10 cellular contexts compared by ENCODE assay signal in the genomic region with DNA sequence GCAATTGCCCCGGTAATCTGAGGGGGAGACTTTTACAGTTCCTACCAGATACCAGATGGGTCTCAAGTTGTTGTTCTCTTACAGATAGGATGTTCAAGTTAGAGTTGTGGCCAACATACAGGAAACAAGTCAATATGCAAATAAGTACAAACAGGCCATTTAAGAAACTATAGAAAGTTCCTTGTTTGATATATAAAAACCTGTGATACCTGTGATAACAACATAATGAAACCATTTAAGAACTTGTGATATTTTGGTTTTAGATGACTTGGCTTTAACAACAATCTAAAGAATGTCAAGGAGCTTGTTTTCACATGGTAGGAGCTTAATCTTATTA. TPM values are rescaled to one million over a fixed set of nuclear protein-coding genes. Genes with fewer than 3 reads are reported as not detected.
DNase-seq lines count a peak whose midpoint lies in the region; ATAC-seq, FAIRE-seq and TF ChIP-seq lines count a peak whose summit lies in the region.
"Had no signal": no experiment of that assay in that cellular context is flagged by ENCODE, and none has a peak within 500 bp of the region (broad histone marks: within the 10 kb centered on the region; RNA-seq: fewer than 3 reads in every experiment).

No MANE protein-coding gene starts in this region.

- POLR2A ChIA-PET in GM12878 (lab: Charles Lee) = interaction anchor here (0.5 to 10.9 kb wide), 2 partner anchors 12 to 307 kb away, joined by 7 to 185 read pairs; a partner anchor contains a TSS

- TF ChIP-seq CTCF in GM12878 (IDR thresholded peaks at IDR 0.05 in 2 of 3, conservative IDR thresholded peaks at IDR 0.05 in 1 of 3; ENCODE audit: control insufficient read depth in 2 of 3, extremely low read depth in 1 of 3, insufficient read depth in 1 of 3, low read depth in 3 of 3, low read length in 3 of 3) = no peak
- TF ChIP-seq CTCF in transverse colon (IDR thresholded peaks at IDR 0.05) = no peak

- H3K9ac ChIP-seq in GM12878 (ENCODE audit: control insufficient read depth, insufficient read depth, low read length) = peak overlapping the region; percentile 30; the same call in 1 of the 2 replicates

- DNase-seq in activated T-cell treated with anti-CD3 and anti-CD28 coated beads, Interleukin-2, amount 50 U/mL, for 4 hours = no peak
- DNase-seq in activated T-cell treated with anti-CD3 and anti-CD28 coated beads, Interleukin-2, amount 50 U/mL, for 48 hours = no peak
- DNase-seq in GM12878 (ENCODE audit: low read depth, low spot score) = no peak
- DNase-seq in transverse colon = no peak
- DNase-seq in NCI-H1048 (lab: John Stamatoyannopoulos, UW) = no peak
- no peak for DNase-seq in stimulated activated CD4-positive, alpha-beta T cell treated with anti-CD3 and anti-CD28 coated beads, Interleukin-2, amount 100 ng/mL, for 24 hours
- DNase-seq in DMS 273 treated with DMSO at 0.1 percent for 48 hours (lab: John Stamatoyannopoulos, UW) = no peak
- DNase-seq: SHP77 had no signal

- H3K4me3 ChIP-seq in GM12878 (no peak overlapping the region), transverse colon (no peak overlapping the region)

- peaks cover 12% of the 10 kb centered on the region for H3K79me2 ChIP-seq in GM12878 (ENCODE audit: control insufficient read depth, insufficient read depth, low read length)

- peak overlapping the region; percentile 56 for H2AFZ ChIP-seq in GM12878 (ENCODE audit: control insufficient read depth, low read depth, low read length)

- TF ChIP-seq RAD21 in GM12878 (IDR thresholded peaks at IDR 0.05; ENCODE audit: insufficient read depth, low read depth, low read length) = no peak

- no peaks in the 10 kb centered on the region for H3K27me3 Mint-ChIP-seq in activated T-cell treated with anti-CD3 and anti-CD28 coated beads, Interleukin-2, amount 50 U/mL, for 4 hours (ENCODE audit: low read depth)

- H3K4me1 ChIP-seq in GM12878 (ENCODE audit: control insufficient read depth, insufficient read depth, low read length) (peaks cover 40% of the 10 kb centered on the region), transverse colon (peaks cover 15 to 34% (median 18%) of the 10 kb centered on the region in 4 donors)

- H3K4me1 Mint-ChIP-seq in activated T-cell treated with anti-CD3 and anti-CD28 coated beads, Interleukin-2, amount 50 U/mL, for 4 hours (ENCODE audit: low read depth) = peaks cover 80% of the 10 kb centered on the region

- no peak for TF ChIP-seq POLR2A in GM12878 (IDR thresholded peaks at IDR 0.05; ENCODE audit: low read depth, low read length)
- TF ChIP-seq POLR2A in transverse colon (IDR thresholded peaks at IDR 0.05) = no peak

- in situ Hi-C loops in GM12878 (cut with MboI) (no loop called here), transverse colon (cut with MboI; ENCODE audit: low pct_ligation_motif_present in 1 of 4, low pct_unique_long_range_greater_than_20kb in 1 of 4, low sequenced_read_pairs in 3 of 4) (no loop called here)

- peak overlapping the region; percentile 86 for H3K27ac ChIP-seq in GM12878 (ENCODE audit: control insufficient read depth, insufficient read depth)
- peak overlapping the region; percentile 37 to 64 (median 58) for H3K27ac ChIP-seq in transverse colon
- H3K27ac ChIP-seq: neutrophil had no signal

- peaks cover 18% of the 10 kb centered on the region for H3K36me3 Mint-ChIP-seq in activated T-cell treated with anti-CD3 and anti-CD28 coated beads, Interleukin-2, amount 50 U/mL, for 4 hours (ENCODE audit: insufficient read depth)

- FAIRE-seq in GM12878 (lab: Jason Lieb, UNC) = peak; percentile 84

- peak overlapping the region; percentile 61 for H3K4me2 ChIP-seq in GM12878 (ENCODE audit: control insufficient read depth, insufficient read depth)

- intact Hi-C loops in GM12878 (cut with micrococcal nuclease; ENCODE audit: unreplicated experiment) (no loop called here), transverse colon (cut with DNase I; ENCODE audit: low total_unique reads) (no loop called here)

- H3K9me3 ChIP-seq in GM12878 (replicated peaks; ENCODE audit: control insufficient read depth, insufficient read depth, low read length) (no peaks in the 10 kb centered on the region), transverse colon (no peaks in the 10 kb centered on the region)
- H3K9me3 ChIP-seq: neutrophil had no signal

- peaks cover 1 to 5% of the 10 kb centered on the region in 2 experiments; a peak in 3 of 4 replicates for H3K36me3 ChIP-seq in GM12878 (ENCODE audit: control insufficient read depth in 2 of 2, insufficient read depth in 2 of 2, low read length in 1 of 2)
- peaks cover 0 to 1% (median under 1%) of the 10 kb centered on the region in 4 donors for H3K36me3 ChIP-seq in transverse colon
- H3K36me3 ChIP-seq: neutrophil had no signal

- TSS peak; percentile 80 for BruUV-seq in GM12878 (replicated peaks; lab: Mats Ljungman, UMichigan)

- H3K4me3 Mint-ChIP-seq in activated T-cell treated with anti-CD3 and anti-CD28 coated beads, Interleukin-2, amount 50 U/mL, for 4 hours = peak overlapping the region; percentile 55

- TF ChIP-seq EP300 in GM12878 (IDR thresholded peaks at IDR 0.05; ENCODE audit: borderline replicate concordance in 1 of 2, control insufficient read depth in 1 of 2, low read depth in 2 of 2, low read length in 2 of 2) (0 out of 4 replicates have a peak, but pooled peaks of 1 of the 2 experiments have one; percentile 26), transverse colon (IDR thresholded peaks at IDR 0.05; ENCODE audit: low read depth) (no peak)

- H3K27me3 ChIP-seq in GM12878 (replicated peaks in 1 of 2; ENCODE audit: control insufficient read depth in 2 of 2, insufficient read depth in 2 of 2, low read length in 1 of 2) (no peaks in the 10 kb centered on the region), transverse colon (no peaks in the 10 kb centered on the region)
- H3K27me3 ChIP-seq: neutrophil had no signal

- H4K20me1 ChIP-seq in GM12878 (ENCODE audit: control insufficient read depth, insufficient read depth) = no peaks in the 10 kb centered on the region

- no peak for ATAC-seq in activated T-cell treated with anti-CD3 and anti-CD28 coated beads, Interleukin-2, amount 50 U/mL, for 4 hours
- ATAC-seq in HG03159 (IDR thresholded peaks at IDR 0.05; ENCODE audit: unreplicated experiment) = peak; percentile 56
- peak; percentile 74 for ATAC-seq in GM12878

- no peaks in the 10 kb centered on the region for H3K9me3 Mint-ChIP-seq in activated T-cell treated with anti-CD3 and anti-CD28 coated beads, Interleukin-2, amount 50 U/mL, for 4 hours

- RAD21 ChIA-PET in GM12878 (lab: Charles Lee; ENCODE audit: unreplicated experiment) = interaction anchor here (0.6 to 7.2 kb wide), 4 partner anchors 12 to 57 kb away, joined by 3 to 64 read pairs (median 6); a partner anchor contains a TSS

- WGBS in GM12878 (ENCODE audit: insufficient coverage, insufficient replicate concordance, low lambda C conversion rate, missing lambda C conversion rate) = 0% methylated on average over 1 of the region's 1 CpG
- WGBS in transverse colon (ENCODE audit: low coverage in 1 of 2), 2 donors = 55 to 83% methylated on average over 1 of the region's 1 CpG

- CTCF ChIA-PET in GM12878 (lab: Yijun Ruan, JAX) = interaction anchor here (1.3 to 5.8 kb wide), 3 partner anchors 11 to 57 kb away, joined by 5 to 26 read pairs (median 5); no protein-coding TSS in a partner anchor

- SMC1A ChIA-PET in GM12878 (lab: Charles Lee; ENCODE audit: uncharacterized antibody, unreplicated experiment) = interaction anchor here (0.7 to 9.1 kb wide), 5 partner anchors 15 to 49 kb away, joined by 3 to 205 read pairs (median 3); a partner anchor contains a TSS

TF ChIP-seq in GM12878, 131 proteins besides CTCF, POLR2A, EP300 and RAD21 (continues in another document):
- TF ChIP-seq RUNX3 (IDR thresholded peaks at IDR 0.05; ENCODE audit: low read length) = peak; percentile 23; the same call in 1 of the 2 replicates
- no peak for TF ChIP-seq SMARCA5 (IDR thresholded peaks at IDR 0.05)
- no peak for TF ChIP-seq YY1 (IDR thresholded peaks at IDR 0.05; ENCODE audit: low read depth, low read length)
- TF ChIP-seq, protein P1, sequence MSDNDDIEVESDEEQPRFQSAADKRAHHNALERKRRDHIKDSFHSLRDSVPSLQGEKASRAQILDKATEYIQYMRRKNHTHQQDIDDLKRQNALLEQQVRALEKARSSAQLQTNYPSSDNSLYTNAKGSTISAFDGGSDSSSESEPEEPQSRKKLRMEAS (IDR thresholded peaks at IDR 0.05; ENCODE audit: low read depth, low read length) = no peak
- TF ChIP-seq ZNF24 (IDR thresholded peaks at IDR 0.05) = no peak
- no peak for TF ChIP-seq SIX5 (IDR thresholded peaks at IDR 0.05; ENCODE audit: low read depth, low read length, severe bottlenecking)
- TF ChIP-seq FOS (IDR thresholded peaks at IDR 0.05; ENCODE audit: borderline replicate concordance, extremely low read depth, insufficient read length) = no peak
- TF ChIP-seq JUND (IDR thresholded peaks at IDR 0.05; ENCODE audit: low read depth, low read length) = no peak
- TF ChIP-seq SREBF1 (IDR thresholded peaks at IDR 0.05; ENCODE audit: low read length) = no peak
- no peak for TF ChIP-seq YBX1 (IDR thresholded peaks at IDR 0.05)
- TF ChIP-seq ZNF207 (IDR thresholded peaks at IDR 0.05; ENCODE audit: borderline replicate concordance) = no peak

RNA-seq across cellular contexts. Expression of a gene that starts 16.8 kb away (rescaled TPM):
- 10 to 100 TPM; 29.0 to 37.5 (median 35.1) TPM for total RNA-seq in activated T-cell treated with anti-CD3 and anti-CD28 coated beads, Interleukin-2, amount 50 U/mL, for 4 hours
- total RNA-seq in GM12878 (2013; cell fraction: nucleolus; rRNA removed) = 16.9 and 22.4 TPM in 2 replicates
- total RNA-seq in GM12878 (2014; rRNA removed) (16.0 and 21.9 TPM in 2 replicates), GM12878 (2014; rRNA removed; fragmentation: Illumina TruSeq; extraction: Trizol) (18.0 and 19.7 TPM in 2 replicates), GM12878 (2021) (20.7 and 25.6 TPM in 2 replicates), transverse colon (100 to 1,000 TPM in 1 of 4 donors, 10 to 100 TPM in 3; 21.7 to 317 (median 24.1) TPM)
- polyA plus RNA-seq in GM12878 (2011; ENCODE audit: low read depth) = 12.1 TPM
- polyA plus RNA-seq in GM12878 (2011; rRNA removed) (23.7 and 26.5 TPM in 2 replicates), GM12878 (2014; fragmentation: Illumina TruSeq; extraction: Trizol) (24.3 and 24.5 TPM in 2 replicates), GM12878 (2014; fragmentation: Nextera tagmentation; extraction: Ambion mirVana) (1 to 10 TPM; 4.8 to 5.5 TPM), GM12878 (2014; rRNA removed) (19.8 and 20.5 TPM in 2 replicates), GM12878 (2016; fragmentation: Nextera tagmentation; extraction: Ambion mirVana) (10 to 100 TPM in 1 of 2 experiments, 1 to 10 TPM in 1; 6.7 to 14.1 TPM)
- 15.6 and 17.3 TPM in 2 replicates for polyA plus RNA-seq in GM12878 (2011; cell fraction: cytosol; rRNA removed)
- polyA plus RNA-seq in GM12878 (2011; cell fraction: nucleus; rRNA removed) = 12.5 and 12.9 TPM in 2 replicates
- polyA plus RNA-seq in GM12878 (2012) = 13.1 and 14.8 TPM in 2 replicates
- polyA minus RNA-seq in GM12878 (2011; rRNA and poly(A)+ RNA removed) = 21.7 and 24.5 TPM in 2 replicates
- 9.4 and 9.6 TPM in 2 replicates for polyA minus RNA-seq in GM12878 (2011; cell fraction: cytosol; rRNA and poly(A)+ RNA removed)
- 8.5 and 10.2 TPM in 2 replicates for polyA minus RNA-seq in GM12878 (2011; cell fraction: nucleus; rRNA and poly(A)+ RNA removed)

Comparison
In these comparisons a context has a peak if more than half of its experiments do, and no peak if none do; other contexts are left out.
1. ATAC-seq: peak in HG03159 (single experiment) and GM12878 (single experiment); none in activated T-cell treated with anti-CD3 and anti-CD28 coated beads, Interleukin-2, amount 50 U/mL, for 4 hours (0 of 2).